Comparison of ENCODE assay signal across 7 cellular contexts in the genomic region with DNA sequence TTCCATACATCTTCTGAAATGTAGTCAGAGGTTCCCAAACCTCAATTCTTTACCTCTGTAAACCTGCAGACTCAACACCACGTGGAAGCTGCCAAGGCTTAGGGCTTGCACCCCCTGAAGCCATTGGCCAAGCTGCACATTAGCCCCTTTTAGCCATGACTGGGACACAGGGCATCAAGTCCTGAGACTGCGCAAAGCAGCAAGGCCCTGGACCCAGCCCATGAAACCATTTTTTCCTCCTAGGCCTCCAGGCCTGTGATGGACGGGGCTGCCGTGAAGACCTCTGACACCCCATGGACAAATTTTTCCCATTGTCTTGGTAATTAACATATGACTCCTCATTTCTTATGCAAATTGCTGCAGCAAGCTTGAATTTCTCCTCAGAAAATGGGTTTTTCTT.
"Had no signal": no experiment of that assay in that cellular context is flagged by ENCODE, and none has a peak within 500 bp of the region (broad histone marks: within the 10 kb centered on the region; RNA-seq: fewer than 3 reads in every experiment).

No MANE protein-coding gene starts in this region.

- DNase-seq: IMR-90, KBM-7, KG1 had no signal

- ATAC-seq: HepG2 had no signal

- H3K27ac ChIP-seq: HL-60, KMS-11 had no signal

- H3K4me2 ChIP-seq: KMS-11 had no signal

- H3K9ac ChIP-seq: KMS-11 had no signal

- FAIRE-seq: HepG2, HTR-8/SVneo had no signal
